ENCODE assay signal across 9 cellular contexts in the genomic region with DNA sequence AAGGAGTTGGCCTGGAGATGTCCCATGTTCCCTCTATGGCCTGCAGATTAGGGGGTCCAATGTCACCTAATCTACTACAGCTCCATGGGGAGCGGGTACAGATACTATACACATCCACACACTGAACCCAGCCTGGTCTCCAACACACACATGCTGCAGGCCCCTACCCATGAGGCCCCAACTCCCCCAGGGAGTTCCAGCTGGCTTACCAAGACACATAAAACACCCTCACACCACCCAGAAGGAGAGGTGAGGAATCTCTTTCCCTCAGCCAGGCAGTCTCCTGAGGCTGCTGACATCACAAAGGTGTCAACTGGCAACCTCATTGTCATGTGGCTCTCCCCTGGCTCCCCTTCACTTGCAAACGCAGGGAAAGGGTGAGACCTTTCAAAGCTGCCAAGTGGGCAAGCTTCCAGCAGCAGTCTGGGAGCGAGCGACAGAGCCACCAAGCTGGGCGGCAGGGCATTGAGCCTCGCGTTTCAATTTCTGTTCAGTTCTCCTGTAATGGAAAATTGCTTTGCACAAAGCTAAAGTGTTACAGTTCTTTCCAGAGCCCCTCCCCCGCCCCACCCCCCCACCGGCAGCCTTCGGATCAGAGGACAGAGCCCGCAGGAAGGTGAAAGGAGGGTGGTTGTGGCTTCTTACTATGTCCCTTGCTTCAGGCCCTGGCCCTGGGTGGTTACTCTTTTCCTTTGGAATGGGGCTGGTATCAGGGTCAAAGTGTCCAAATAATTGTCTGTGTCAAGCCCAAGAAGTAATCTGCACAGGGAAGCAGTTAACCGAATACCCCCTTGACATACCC. TPM values are rescaled to one million over a fixed set of nuclear protein-coding genes. Genes with fewer than 3 reads are reported as not detected.
DNase-seq lines count a peak whose midpoint lies in the region; ATAC-seq, FAIRE-seq and TF ChIP-seq lines count a peak whose summit lies in the region.
"Had no signal": no experiment of that assay in that cellular context is flagged by ENCODE, and none has a peak within 500 bp of the region (broad histone marks: within the 10 kb centered on the region; RNA-seq: fewer than 3 reads in every experiment).

A gene with protein sequence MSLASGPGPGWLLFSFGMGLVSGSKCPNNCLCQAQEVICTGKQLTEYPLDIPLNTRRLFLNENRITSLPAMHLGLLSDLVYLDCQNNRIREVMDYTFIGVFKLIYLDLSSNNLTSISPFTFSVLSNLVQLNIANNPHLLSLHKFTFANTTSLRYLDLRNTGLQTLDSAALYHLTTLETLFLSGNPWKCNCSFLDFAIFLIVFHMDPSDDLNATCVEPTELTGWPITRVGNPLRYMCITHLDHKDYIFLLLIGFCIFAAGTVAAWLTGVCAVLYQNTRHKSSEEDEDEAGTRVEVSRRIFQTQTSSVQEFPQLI (plus strand): TSS at position 350 of the 802 bp plus-strand sequence. CDS start 297 bp downstream, at position 647.

- 18 to 22% methylated on average over 12 of the region's 12 CpGs for WGBS in sigmoid colon, 2 donors

- no peak for ATAC-seq in HG03196 (IDR thresholded peaks at IDR 0.05; ENCODE audit: unreplicated experiment)

- TF ChIP-seq POLR2A in sigmoid colon (IDR thresholded peaks at IDR 0.05): no peak

- no peak for TF ChIP-seq EP300 in sigmoid colon (IDR thresholded peaks at IDR 0.05)

- H3K27ac ChIP-seq in coronary artery (no peak within 1 kb of the TSS), sigmoid colon (no peak within 1 kb of the TSS)

- H3K9me3 ChIP-seq in sigmoid colon: no peaks in the 10 kb centered on the region

- intact Hi-C loops in sigmoid colon (cut with DNase I): no loop called here

- H3K36me3 ChIP-seq in sigmoid colon: no peaks in the 10 kb centered on the region

- DNase-seq in D721Med (ENCODE audit: insufficient read length, low spot score) (no peak), NCI-H2029 treated with DMSO at 0.1 percent for 48 hours (lab: John Stamatoyannopoulos, UW) (peak; percentile 72), coronary artery (ENCODE audit: low spot score) (no peak), medulla oblongata (ENCODE audit: extremely low spot score) (peak; percentile 81), occipital lobe (lab: John Stamatoyannopoulos, UW) (no peak), sigmoid colon (no peak), activated T-cell treated with anti-CD3 and anti-CD28 coated beads for 4 hours (no peak)

- H3K4me1 ChIP-seq in sigmoid colon: peaks cover 0 to 6% (median 0%) of the 10 kb centered on the region in 4 donors

- no peak for FAIRE-seq in D721Med (lab: Jason Lieb, UNC)

- peaks cover 0 to 7% (median 0%) of the 10 kb centered on the region in 3 donors for H3K27me3 ChIP-seq in sigmoid colon

- H3K4me3 ChIP-seq in coronary artery (peak within 1 kb of the TSS; percentile 44), sigmoid colon (no peak within 1 kb of the TSS)

- peak; percentile 29 for TF ChIP-seq CTCF in D721Med (IDR thresholded peaks at IDR 0.05; ENCODE audit: insufficient read depth, missing control alignments)
- no peak for TF ChIP-seq CTCF in coronary artery (IDR thresholded peaks at IDR 0.05)
- no peak for TF ChIP-seq CTCF in sigmoid colon (IDR thresholded peaks at IDR 0.05)

RNA-seq across cellular contexts. Expression of the gene that starts here (rescaled TPM):
- total RNA-seq in occipital lobe: not detected
- total RNA-seq in sigmoid colon: not detected
- not detected for polyA plus RNA-seq in sigmoid colon
- total RNA-seq: OCI-LY7 had no signal

Comparison
In these comparisons a context has a peak if more than half of its experiments do, and no peak if none do; other contexts are left out.
1. DNase-seq: peak in NCI-H2029 treated with DMSO at 0.1 percent for 48 hours (single experiment) and medulla oblongata (single experiment); none in D721Med (single experiment), coronary artery (single experiment), occipital lobe (single experiment), sigmoid colon (single experiment) and activated T-cell treated with anti-CD3 and anti-CD28 coated beads for 4 hours (single experiment).